Comparison of ENCODE assay signal across 8 cellular contexts in the genomic region with DNA sequence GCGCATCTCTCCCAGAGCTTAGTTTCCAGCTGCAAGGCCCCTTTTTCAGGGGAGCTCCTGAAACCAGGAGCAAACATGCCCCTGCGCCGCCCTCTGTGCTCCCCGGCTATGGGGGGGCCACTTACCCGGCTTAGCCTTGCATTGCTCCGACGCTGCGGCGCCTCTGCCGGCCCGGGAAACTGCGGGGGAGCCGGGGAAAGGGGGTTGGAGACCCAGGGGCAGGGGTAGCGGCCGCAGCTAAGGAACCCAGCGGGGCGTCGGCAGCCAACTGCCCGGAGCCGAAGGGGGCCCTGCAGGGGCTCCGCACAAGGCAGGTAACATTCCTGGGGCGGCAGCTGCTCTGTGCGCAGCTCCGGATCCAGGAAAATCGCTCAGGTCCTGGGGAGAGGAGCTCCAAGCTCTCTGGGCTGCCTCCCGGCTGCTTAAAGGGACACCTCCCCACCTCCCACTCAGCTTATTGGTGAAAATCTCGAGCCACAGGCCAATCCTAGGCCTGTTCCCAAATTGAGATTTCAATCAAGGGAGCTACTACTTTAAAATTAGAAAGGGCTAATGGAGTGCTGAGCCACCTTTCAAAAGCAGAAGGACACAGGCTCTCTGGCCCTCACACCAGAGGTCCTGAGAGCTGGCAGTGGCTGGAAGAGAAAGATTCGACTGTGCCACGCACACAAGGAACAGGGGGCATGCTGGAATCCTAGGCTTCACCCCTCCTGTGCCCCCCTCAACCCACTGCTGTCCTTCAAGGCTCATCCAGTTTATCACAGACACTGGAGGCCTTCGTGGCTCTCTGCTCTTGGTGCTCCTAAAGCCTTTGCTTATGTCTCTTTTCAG. TPM values are rescaled to one million over a fixed set of nuclear protein-coding genes. Genes with fewer than 3 reads are reported as not detected.
DNase-seq lines count a peak whose midpoint lies in the region; ATAC-seq and TF ChIP-seq lines count a peak whose summit lies in the region.

No MANE protein-coding gene starts in this region.

- ATAC-seq in IMR-90 (ENCODE audit: low read depth): peak; percentile 90
- ATAC-seq in left lung: peak; percentile 89

- peaks cover 4% of the 10 kb centered on the region; the same call in 1 of the 2 replicates for H3K9me1 ChIP-seq in IMR-90 (ENCODE audit: insufficient read depth, low read length)

- intact Hi-C loops in IMR-90 (cut with micrococcal nuclease): loop anchor here (2.0 to 5.0 kb wide), 4 partner anchors 36 to 217 kb away; no protein-coding TSS in a partner anchor
- intact Hi-C loops in left lung (cut with DNase I): no loop called here

- DNase-seq in IMR-90 (peak; percentile 68), endodermal cell (peak; percentile 87), left lung (peak; percentile 63 to 76), NCI-H1105 (lab: John Stamatoyannopoulos, UW) (no peak), HAP-1 (ENCODE audit: low spot score in 2 of 2) (no peak), MG63 (no peak), T1000 (lab: John Stamatoyannopoulos, UW) (no peak)

- TF ChIP-seq POLR2A in IMR-90 (IDR thresholded peaks at IDR 0.05; ENCODE audit: low read depth, low read length): peak; percentile 69

- H3K27ac Mint-ChIP-seq in endodermal cell: peak overlapping the region; percentile 75

- no TSS peak for BruUV-seq in IMR-90 (replicated peaks; lab: Mats Ljungman, UMichigan)

- H4K20me1 ChIP-seq in IMR-90 (ENCODE audit: insufficient read depth, low read length): peaks cover 24% of the 10 kb centered on the region

- H3K4me1 ChIP-seq in IMR-90 (ENCODE audit: control insufficient read depth, insufficient read depth, low read length) (peaks cover 14% of the 10 kb centered on the region), endodermal cell (ENCODE audit: control insufficient read depth, insufficient read depth, low read length) (peaks cover 8% of the 10 kb centered on the region), left lung (peaks cover 3 to 18% of the 10 kb centered on the region in 2 donors), subcutaneous abdominal adipose tissue (ENCODE audit: control insufficient read depth in 5 of 5, insufficient read depth in 5 of 5, low read length in 5 of 5) (peaks cover 6 to 45% (median 39%) of the 10 kb centered on the region in 5 donors), HAP-1 (no peaks in the 10 kb centered on the region)

- H3K23ac ChIP-seq in IMR-90 (ENCODE audit: low read depth, low read length): peak overlapping the region; percentile 97

- H3K36me3 ChIP-seq in IMR-90 (ENCODE audit: control insufficient read depth, insufficient read depth, low read length): no peaks in the 10 kb centered on the region; the same call in 1 of the 2 replicates
- H3K36me3 ChIP-seq in endodermal cell (ENCODE audit: control insufficient read depth, insufficient read depth, low read length): no peaks in the 10 kb centered on the region
- H3K36me3 ChIP-seq in left lung: no peaks in the 10 kb centered on the region
- H3K36me3 ChIP-seq in subcutaneous abdominal adipose tissue (ENCODE audit: control insufficient read depth in 5 of 5, insufficient read depth in 5 of 5, low read length in 5 of 5): no peaks in the 10 kb centered on the region
- H3K36me3 ChIP-seq in HAP-1 (replicated peaks): no peaks in the 10 kb centered on the region
- H3K36me3 ChIP-seq in MG63: no peaks in the 10 kb centered on the region

- peak overlapping the region; percentile 69 for H3K4me3 Mint-ChIP-seq in endodermal cell

- H3K9ac ChIP-seq in IMR-90 (ENCODE audit: low read depth, low read length): peak overlapping the region; percentile 95
- peak overlapping the region; percentile 32 for H3K9ac ChIP-seq in endodermal cell (ENCODE audit: extremely low read depth, low read length, poor library complexity, severe bottlenecking)
- H3K9ac ChIP-seq in subcutaneous abdominal adipose tissue (ENCODE audit: low read length in 5 of 5): peak overlapping the region; percentile 57 to 94 (median 83)

- H2BK120ac ChIP-seq in IMR-90 (ENCODE audit: low read depth, low read length): peak overlapping the region; percentile 87

- H3K27me3 Mint-ChIP-seq in endodermal cell (ENCODE audit: insufficient read depth): no peaks in the 10 kb centered on the region

- dilution Hi-C loops in IMR-90 (cut with HindIII; ENCODE audit: low sequenced_read_pairs, unreplicated experiment): no loop called here

- peaks cover 31% of the 10 kb centered on the region for H3K4me1 Mint-ChIP-seq in endodermal cell

- no peaks in the 10 kb centered on the region for H3K36me3 Mint-ChIP-seq in endodermal cell (ENCODE audit: low read depth)

- WGBS in IMR-90 (ENCODE audit: extremely low coverage in 2 of 2, insufficient read length in 1 of 2), 2 experiments: 0% methylated on average over 4 of the region's 30 CpGs; no CpG with 5 or more reads in 1 of the 2 experiments
- 12 to 61% methylated on average over 4 to 30 of the region's 30 CpGs for WGBS in endodermal cell (ENCODE audit: insufficient coverage in 1 of 2, insufficient read length in 1 of 2), 2 experiments

- H4K5ac ChIP-seq in IMR-90 (ENCODE audit: low read depth, low read length): peak overlapping the region; percentile 44; the same call in 1 of the 2 replicates

- peak overlapping the region; percentile 88 for H3K4ac ChIP-seq in IMR-90 (ENCODE audit: low read depth, low read length)

- H2AK5ac ChIP-seq in IMR-90 (ENCODE audit: low read depth, low read length): peak overlapping the region; percentile 81

- H2BK20ac ChIP-seq in IMR-90 (ENCODE audit: low read depth, low read length): peak overlapping the region; percentile 86

- H3K27ac ChIP-seq in IMR-90 (ENCODE audit: insufficient read depth, low read length) (peak overlapping the region; percentile 93), endodermal cell (ENCODE audit: low read depth, low read length) (no peak overlapping the region), left lung (peak overlapping the region; percentile 74 to 83), subcutaneous abdominal adipose tissue (ENCODE audit: low read depth, low read length) (peak overlapping the region; percentile 98)

- POLR2A ChIA-PET in IMR-90 (lab: Charles Lee; ENCODE audit: unreplicated experiment): interaction anchor here (0.6 to 0.9 kb wide), 2 partner anchors 14 to 76 kb away, joined by 3 to 4 read pairs; no protein-coding TSS in a partner anchor

- in situ Hi-C loops in IMR-90 (cut with MboI; ENCODE audit: low sequenced_read_pairs): loop anchor here (10.0 kb wide), 1 partner anchor 217 kb away; no protein-coding TSS in a partner anchor
- in situ Hi-C loops in HAP-1 (cut with MboI; ENCODE audit: low sequenced_read_pairs): no loop called here

- H2BK15ac ChIP-seq in IMR-90 (ENCODE audit: low read depth, low read length): peak overlapping the region; percentile 93; the same call in 2 of the 3 replicates

- H2BK5ac ChIP-seq in IMR-90 (ENCODE audit: low read depth, low read length, poor library complexity, severe bottlenecking): peak overlapping the region; percentile 97

- H3K79me1 ChIP-seq in IMR-90 (ENCODE audit: low read depth in 1 of 2, low read length in 2 of 2): peaks cover 8 to 48% of the 10 kb centered on the region in 2 experiments; a peak in 3 of 4 replicates

- CTCF ChIA-PET in IMR-90 (lab: Yijun Ruan, JAX): interaction anchor here (0.6 to 1.2 kb wide), 5 partner anchors 9 to 237 kb away, joined by 3 to 6 read pairs (median 4); a partner anchor contains a TSS

- H3K9me3 ChIP-seq in IMR-90 (ENCODE audit: control insufficient read depth, insufficient read depth, low read length) (no peaks in the 10 kb centered on the region), endodermal cell (ENCODE audit: control insufficient read depth, low read length) (peaks cover 26% of the 10 kb centered on the region), left lung (no peaks in the 10 kb centered on the region), subcutaneous abdominal adipose tissue (ENCODE audit: control insufficient read depth in 5 of 5, low read length in 5 of 5) (peaks cover 0 to 3% (median 0%) of the 10 kb centered on the region in 5 donors), HAP-1 (no peaks in the 10 kb centered on the region), MG63 (no peaks in the 10 kb centered on the region)

- H2AFZ ChIP-seq in IMR-90 (replicated peaks; ENCODE audit: low read length, poor library complexity): peak overlapping the region; percentile 92

- H4K91ac ChIP-seq in IMR-90 (ENCODE audit: insufficient read depth, low read depth, low read length): peak overlapping the region; percentile 81

- peak overlapping the region; percentile 83 for H3K18ac ChIP-seq in IMR-90 (ENCODE audit: low read depth, low read length)

- no peaks in the 10 kb centered on the region for H3K27me3 ChIP-seq in IMR-90 (ENCODE audit: control insufficient read depth, insufficient read depth, low read length)
- no peaks in the 10 kb centered on the region for H3K27me3 ChIP-seq in endodermal cell (ENCODE audit: control insufficient read depth, insufficient read depth, low read length, poor library complexity, severe bottlenecking)
- peaks cover 0 to 11% of the 10 kb centered on the region in 2 donors for H3K27me3 ChIP-seq in left lung
- no peaks in the 10 kb centered on the region for H3K27me3 ChIP-seq in subcutaneous abdominal adipose tissue (ENCODE audit: control insufficient read depth in 5 of 5, insufficient read depth in 4 of 5, low read length in 5 of 5)
- peaks cover 6% of the 10 kb centered on the region for H3K27me3 ChIP-seq in HAP-1 (ENCODE audit: low read depth)
- H3K27me3 ChIP-seq in MG63: no peaks in the 10 kb centered on the region

- H3K56ac ChIP-seq in IMR-90 (ENCODE audit: extremely low read depth, insufficient read depth, low read length): peak overlapping the region; percentile 93

- TF ChIP-seq CTCF in IMR-90 (conservative IDR thresholded peaks at IDR 0.05; ENCODE audit: low read depth, low read length) (0 out of 2 replicates have a peak, but pooled peaks have one; percentile 2), endodermal cell (conservative IDR thresholded peaks at IDR 0.05) (no peak), left lung (IDR thresholded peaks at IDR 0.05) (no peak)

- H3K14ac ChIP-seq in IMR-90 (replicated peaks; ENCODE audit: low read depth, low read length): peak overlapping the region; percentile 94

- peak overlapping the region; percentile 98 for H3K4me2 ChIP-seq in IMR-90 (ENCODE audit: low read depth, low read length)

- H2AK9ac ChIP-seq in IMR-90 (replicated peaks; ENCODE audit: low read depth, low read length, poor library complexity): peak overlapping the region; percentile 83

- H3K9me3 Mint-ChIP-seq in endodermal cell: peaks cover 8% of the 10 kb centered on the region

- peak overlapping the region; percentile 81 for H3K4me3 ChIP-seq in IMR-90 (ENCODE audit: insufficient read depth, low read depth, low read length)
- H3K4me3 ChIP-seq in endodermal cell (ENCODE audit: low read length): peak overlapping the region; percentile 74
- peak overlapping the region; percentile 46 to 53 for H3K4me3 ChIP-seq in left lung
- peak overlapping the region; percentile 70 to 82 (median 80) for H3K4me3 ChIP-seq in subcutaneous abdominal adipose tissue (ENCODE audit: low read depth in 1 of 5, low read length in 5 of 5)
- no peak overlapping the region for H3K4me3 ChIP-seq in HAP-1
- no peak overlapping the region for H3K4me3 ChIP-seq in MG63

- H4K8ac ChIP-seq in IMR-90 (ENCODE audit: low read depth in 2 of 2, low read length in 2 of 2): peak overlapping the region; percentile 55 to 86; a peak in 3 of 4 replicates

- no peak; the same call in 1 of the 2 replicates for TF ChIP-seq RAD21 in IMR-90 (IDR thresholded peaks at IDR 0.05; ENCODE audit: low read length)

RNA-seq across cellular contexts. Expression of a gene that starts 42.7 kb away (rescaled TPM):
- total RNA-seq in IMR-90 (2012; rRNA removed): 14.2 and 16.7 TPM in 2 replicates
- 4.1 TPM in 2 replicates for polyA plus RNA-seq in IMR-90 (2012; rRNA removed)
- 2.0 and 2.4 TPM in 2 replicates for polyA plus RNA-seq in IMR-90 (2012; cell fraction: cytosol; rRNA removed)
- polyA plus RNA-seq in IMR-90 (2012; cell fraction: nucleus; rRNA removed; ENCODE audit: low replicate concordance): 12.8 and 23.0 TPM in 2 replicates
- total RNA-seq in endodermal cell: 10 to 100 TPM in 1 of 2 donors, 1 to 10 TPM in 1; 8.5 to 10.4 TPM
- 7.4 TPM for polyA plus RNA-seq in endodermal cell (2013, experiment 1 of 2)
- polyA plus RNA-seq in endodermal cell (2013, experiment 2 of 2): 7.5 TPM
- total RNA-seq in left lung: 10 to 100 TPM; 34.5 to 36.7 TPM
- total RNA-seq in MG63 (2014; rRNA removed; shearing (Covaris generic); ENCODE audit: low replicate concordance): 0.40 TPM in 1 of 2 replicates, not detected in the other

Comparison
In these comparisons a context has a peak if more than half of its experiments do, and no peak if none do; other contexts are left out.
1. DNase-seq: peak in IMR-90 (single experiment), endodermal cell (single experiment) and left lung (2 of 2); none in NCI-H1105 (single experiment), HAP-1 (0 of 2), MG63 (single experiment) and T1000 (single experiment).
2. H3K4me3 ChIP-seq: peak in IMR-90 (single experiment), endodermal cell (single experiment), left lung (2 of 2) and subcutaneous abdominal adipose tissue (5 of 5); none in HAP-1 (single experiment) and MG63 (single experiment).
3. H3K9ac ChIP-seq: peak in every context shown above with its lines; median percentile 95 in IMR-90; 83 in subcutaneous abdominal adipose tissue; 32 in endodermal cell.